In the genomic region with DNA sequence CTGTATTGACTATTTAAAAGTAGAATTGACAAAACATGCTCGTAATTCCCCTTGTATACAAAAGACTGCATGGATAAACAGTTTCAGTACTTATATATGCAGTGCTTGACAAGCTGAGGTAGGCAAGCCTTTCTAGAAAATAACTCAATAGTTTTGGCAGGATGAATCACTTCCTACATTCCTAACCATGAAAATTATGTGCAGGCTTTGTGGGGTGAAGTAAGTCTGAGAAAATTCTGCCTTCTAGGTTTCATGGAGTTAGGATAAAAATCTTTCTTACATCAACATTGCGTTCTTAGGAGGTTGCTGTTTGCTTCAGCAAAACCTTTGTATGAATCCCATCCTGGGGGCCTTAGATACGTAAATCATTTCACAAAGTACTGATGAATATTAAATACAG, we compare ENCODE assay signal across 21 cellular contexts.
DNase-seq lines count a peak whose midpoint lies in the region; FAIRE-seq and TF ChIP-seq lines count a peak whose summit lies in the region.
"Had no signal": no experiment of that assay in that cellular context is flagged by ENCODE, and none has a peak within 500 bp of the region (broad histone marks: within the 10 kb centered on the region; RNA-seq: fewer than 3 reads in every experiment).

No MANE protein-coding gene starts in this region.

- in situ Hi-C loops in GM23248 (cut with MboI), result no loop called here

- H2BK15ac ChIP-seq in H1 (ENCODE audit: low read length), result no peak overlapping the region

- H2BK120ac ChIP-seq in H1 (replicated peaks; ENCODE audit: low read depth, low read length), result no peak overlapping the region

- peaks cover 18% of the 10 kb centered on the region for H3K9me3 Mint-ChIP-seq in MCF 10A (ENCODE audit: unreplicated experiment)
- H3K9me3 Mint-ChIP-seq in type B pancreatic cell, result no peaks in the 10 kb centered on the region

- no peak overlapping the region for H3K23ac ChIP-seq in H1 (ENCODE audit: insufficient read length)

- H3K27ac ChIP-seq in GM23248 (no peak overlapping the region), H1 (ENCODE audit: low read depth, low read length) (no peak overlapping the region; the same call in 1 of the 2 replicates), prostate gland (no peak overlapping the region)
- H3K27ac ChIP-seq: parathyroid adenoma, stomach, upper lobe of left lung had no signal

- H3K14ac ChIP-seq in H1 (ENCODE audit: insufficient read length), result no peak overlapping the region

- no peak overlapping the region for H2AK5ac ChIP-seq in H1 (ENCODE audit: low read depth, low read length)

- DNase-seq in GM23248 (peak; percentile 0), RKO (ENCODE audit: low spot score) (peak; percentile 31), H1 (ENCODE audit: low read depth in 1 of 2, low spot score in 2 of 2) (no peak), non-pigmented ciliary epithelial cell (ENCODE audit: low read depth) (peak; percentile 70), MCF 10A (ENCODE audit: unreplicated experiment) (no peak), type B pancreatic cell (ENCODE audit: extremely low spot score, unreplicated experiment) (no peak), T-helper 9 cell (no peak), prostate gland (ENCODE audit: low spot score) (no peak)
- DNase-seq: activated CD4-positive, alpha-beta memory T cell treated with anti-CD3 and anti-CD28 coated beads for 36 hours; activated naive CD4-positive, alpha-beta T cell treated with anti-CD3 and anti-CD28 coated beads for 36 hours; activated T-cell treated with anti-CD3 and anti-CD28 coated beads for 4 hours; anterior cingulate cortex; hypothalamus; kidney; naive thymus-derived CD4-positive, alpha-beta T cell; NCI-H1694; stomach; upper lobe of left lung had no signal

- H3K23me2 ChIP-seq in H1 (ENCODE audit: low read depth, low read length), result no peaks in the 10 kb centered on the region

- no peak overlapping the region for H3K18ac ChIP-seq in H1 (ENCODE audit: extremely low read depth, low read length)

- 18 to 22% methylated on average over 3 of the region's 3 CpGs for WGBS in GM23248 (ENCODE audit: low coverage in 1 of 2, low lambda C conversion rate in 2 of 2, missing lambda C conversion rate in 2 of 2), 2 experiments
- WGBS in H1 (ENCODE audit: extremely low coverage in 1 of 2, insufficient coverage in 1 of 2, insufficient read length in 1 of 2, insufficient replicate concordance in 2 of 2, low coverage in 1 of 2, low lambda C conversion rate in 2 of 2, missing lambda C conversion rate in 1 of 2), 2 experiments, result 77% methylated on average over 3 of the region's 3 CpGs; no CpG with 5 or more reads in 1 of the 2 experiments
- 39% methylated on average over 3 of the region's 3 CpGs for WGBS in prostate gland

- TF ChIP-seq CTCF in H1 (IDR thresholded peaks at IDR 0.05; ENCODE audit: control extremely low read depth in 1 of 3, insufficient read depth in 1 of 3, low read depth in 1 of 3, low read length in 3 of 3) (no peak), MCF 10A (IDR thresholded peaks at IDR 0.05; ENCODE audit: unreplicated experiment) (no peak), type B pancreatic cell (conservative IDR thresholded peaks at IDR 0.05) (no peak), prostate gland (IDR thresholded peaks at IDR 0.05) (no peak)

- peaks cover 5% of the 10 kb centered on the region for H3K4me1 Mint-ChIP-seq in MCF 10A (ENCODE audit: insufficient read depth, unreplicated experiment)
- H3K4me1 Mint-ChIP-seq in type B pancreatic cell (ENCODE audit: unreplicated experiment), result peaks cover 4% of the 10 kb centered on the region
- H3K4me1 Mint-ChIP-seq: naive thymus-derived CD4-positive, alpha-beta T cell had no signal

- H2BK5ac ChIP-seq in H1 (ENCODE audit: low read depth, low read length), result no peak overlapping the region

- H3K4me3 Mint-ChIP-seq in MCF 10A (ENCODE audit: unreplicated experiment) (no peak overlapping the region), type B pancreatic cell (no peak overlapping the region)
- H3K4me3 Mint-ChIP-seq: activated CD4-positive, alpha-beta memory T cell treated with anti-CD3 and anti-CD28 coated beads for 36 hours; activated naive CD4-positive, alpha-beta T cell treated with anti-CD3 and anti-CD28 coated beads for 36 hours; naive thymus-derived CD4-positive, alpha-beta T cell; T-helper 1 cell treated with Interleukin-12 subunit alpha and Interleukin-12 subunit beta and Interleukin-4 antibody, amounts not matched to agents 30 μg/mL and 1 μg/mL, for 36 hours; WTC11 had no signal

- no peaks in the 10 kb centered on the region for H3F3A ChIP-seq in GM23248 (ENCODE audit: insufficient read depth)

- H3K27ac Mint-ChIP-seq in MCF 10A (ENCODE audit: low read depth, unreplicated experiment) (no peak overlapping the region), type B pancreatic cell (no peak overlapping the region)
- H3K27ac Mint-ChIP-seq: activated CD4-positive, alpha-beta memory T cell treated with anti-CD3 and anti-CD28 coated beads for 36 hours; activated naive CD4-positive, alpha-beta T cell treated with anti-CD3 and anti-CD28 coated beads for 36 hours; naive thymus-derived CD4-positive, alpha-beta T cell; T-helper 1 cell treated with Interleukin-12 subunit alpha and Interleukin-12 subunit beta and Interleukin-4 antibody, amounts not matched to agents 30 μg/mL and 1 μg/mL, for 36 hours; WTC11 had no signal

- no peak overlapping the region for H4K8ac ChIP-seq in H1 (ENCODE audit: extremely low read depth, insufficient read depth, low read length)

- CTCF ChIA-PET in H1 (lab: Charles Lee; ENCODE audit: partially characterized antibody), result no interaction called here
- CTCF ChIA-PET in MCF 10A (lab: Yijun Ruan, JAX), result interaction anchor here (0.6 to 0.7 kb wide), 2 partner anchors 12 to 381 kb away, joined by 3 to 4 read pairs; no protein-coding TSS in a partner anchor

- H4K20me1 ChIP-seq in GM23248 (ENCODE audit: insufficient read depth) (no peaks in the 10 kb centered on the region), H1 (replicated peaks in 1 of 2; ENCODE audit: control insufficient read depth in 1 of 2, insufficient read depth in 2 of 2, low read length in 2 of 2) (no peaks in the 10 kb centered on the region)

- no peak overlapping the region for H2BK20ac ChIP-seq in H1 (ENCODE audit: low read length)

- no peak overlapping the region for H4K5ac ChIP-seq in H1 (ENCODE audit: insufficient read length, low read depth, low read length)

- H3K9ac ChIP-seq in GM23248, result no peak overlapping the region
- H3K9ac ChIP-seq in H1 (replicated peaks in 1 of 4; ENCODE audit: extremely low read depth in 1 of 4, low read depth in 3 of 4, low read length in 3 of 4), result no peak overlapping the region
- H3K9ac ChIP-seq: parathyroid adenoma had no signal

- POLR2A ChIA-PET in H1 (lab: Charles Lee; ENCODE audit: partially characterized antibody), result no interaction called here
- POLR2A ChIA-PET in MCF 10A (lab: Yijun Ruan, JAX), result no interaction called here

- TF ChIP-seq RAD21 in H1 (IDR thresholded peaks at IDR 0.05 in 1 of 2, conservative IDR thresholded peaks at IDR 0.05 in 1 of 2; ENCODE audit: low read depth in 2 of 2, low read length in 2 of 2), result no peak

- intact Hi-C loops in MCF 10A (cut with micrococcal nuclease) (no loop called here), prostate gland (cut with DNase I) (no loop called here)

- H3K36me3 Mint-ChIP-seq in MCF 10A (ENCODE audit: insufficient read depth, unreplicated experiment) (no peaks in the 10 kb centered on the region), type B pancreatic cell (no peaks in the 10 kb centered on the region)
- H3K36me3 Mint-ChIP-seq: activated CD4-positive, alpha-beta memory T cell treated with anti-CD3 and anti-CD28 coated beads for 36 hours; naive thymus-derived CD4-positive, alpha-beta T cell had no signal

- H3K4me1 ChIP-seq in GM23248 (ENCODE audit: insufficient read depth), result no peaks in the 10 kb centered on the region
- H3K4me1 ChIP-seq in H1 (replicated peaks in 1 of 4; ENCODE audit: control insufficient read depth in 3 of 4, insufficient read depth in 4 of 4, low read length in 3 of 4), result no peaks in the 10 kb centered on the region
- no peaks in the 10 kb centered on the region for H3K4me1 ChIP-seq in prostate gland (replicated peaks)
- H3K4me1 ChIP-seq: parathyroid adenoma, stomach, upper lobe of left lung had no signal

- no peak for TF ChIP-seq POLR2A in H1 (IDR thresholded peaks at IDR 0.05; ENCODE audit: control extremely low read depth in 1 of 2, low read depth in 2 of 2, low read length in 2 of 2)
- TF ChIP-seq POLR2A in prostate gland (IDR thresholded peaks at IDR 0.05), result no peak

- H2AFZ ChIP-seq in GM23248 (no peak overlapping the region), H1 (ENCODE audit: low read length) (peak overlapping the region; percentile 63; the same call in 1 of the 2 replicates)
- H2AFZ ChIP-seq: parathyroid adenoma had no signal

- H3K56ac ChIP-seq in H1 (replicated peaks; ENCODE audit: insufficient read length, low read depth, low read length), result no peak overlapping the region

- no peak for TF ChIP-seq EP300 in H1 (IDR thresholded peaks at IDR 0.05; ENCODE audit: borderline replicate concordance in 1 of 2, low read depth in 2 of 2, low read length in 2 of 2)

- H2BK12ac ChIP-seq in H1 (ENCODE audit: low read depth, low read length), result no peak overlapping the region

- no peak for FAIRE-seq in H1 (lab: Jason Lieb, UNC)

- no peak overlapping the region for H3K4ac ChIP-seq in H1 (replicated peaks; ENCODE audit: insufficient read length, low read depth, low read length)

- H3K9me3 ChIP-seq in GM23248 (ENCODE audit: low read depth), result peaks cover 3% of the 10 kb centered on the region
- H3K9me3 ChIP-seq in H1 (ENCODE audit: insufficient read depth in 2 of 2, low read depth in 1 of 2, low read length in 1 of 2), result no peaks in the 10 kb centered on the region
- H3K9me3 ChIP-seq in prostate gland, result no peaks in the 10 kb centered on the region
- H3K9me3 ChIP-seq: upper lobe of left lung had no signal

- no peaks in the 10 kb centered on the region for H3K9me2 ChIP-seq in GM23248 (ENCODE audit: insufficient read depth)

- no TSS peak for BruUV-seq in MCF 10A (replicated peaks; lab: Mats Ljungman, UMichigan)

- H3K27me3 Mint-ChIP-seq in MCF 10A (ENCODE audit: insufficient read depth, unreplicated experiment), result no peaks in the 10 kb centered on the region
- no peaks in the 10 kb centered on the region for H3K27me3 Mint-ChIP-seq in type B pancreatic cell
- H3K27me3 Mint-ChIP-seq: activated CD4-positive, alpha-beta memory T cell treated with anti-CD3 and anti-CD28 coated beads for 36 hours; naive thymus-derived CD4-positive, alpha-beta T cell had no signal

- H3K79me1 ChIP-seq in H1 (ENCODE audit: low read depth, low read length), result no peaks in the 10 kb centered on the region

- no peak overlapping the region for H4K91ac ChIP-seq in H1 (replicated peaks; ENCODE audit: insufficient read length, low read length)

- no peak overlapping the region for H3K4me2 ChIP-seq in GM23248 (ENCODE audit: unreplicated experiment)
- no peak overlapping the region for H3K4me2 ChIP-seq in H1 (ENCODE audit: insufficient read depth in 1 of 2, low read depth in 2 of 2, low read length in 2 of 2)

- H3K79me2 ChIP-seq in GM23248 (ENCODE audit: insufficient read depth), result no peaks in the 10 kb centered on the region
- no peaks in the 10 kb centered on the region for H3K79me2 ChIP-seq in H1 (ENCODE audit: control insufficient read depth in 1 of 2, insufficient read depth in 2 of 2, low read length in 2 of 2)
- H3K79me2 ChIP-seq: parathyroid adenoma had no signal

- no peaks in the 10 kb centered on the region for H3K27me3 ChIP-seq in GM23248 (replicated peaks; ENCODE audit: insufficient read depth)
- H3K27me3 ChIP-seq in H1 (replicated peaks in 1 of 4; ENCODE audit: control insufficient read depth in 3 of 4, extremely low read depth in 1 of 4, insufficient read depth in 3 of 4, low read length in 3 of 4), result no peaks in the 10 kb centered on the region
- no peaks in the 10 kb centered on the region for H3K27me3 ChIP-seq in prostate gland (replicated peaks; ENCODE audit: insufficient read depth)
- H3K27me3 ChIP-seq: stomach, upper lobe of left lung had no signal

- H3K4me3 ChIP-seq in GM23248 (no peak overlapping the region), H1 (ENCODE audit: extremely low read depth in 1 of 4, insufficient read depth in 2 of 4, low read depth in 3 of 4, low read length in 4 of 4) (no peak overlapping the region), prostate gland (no peak overlapping the region)
- H3K4me3 ChIP-seq: stomach, upper lobe of left lung had no signal

- H3K36me3 ChIP-seq in GM23248 (ENCODE audit: low read depth), result no peaks in the 10 kb centered on the region
- no peaks in the 10 kb centered on the region for H3K36me3 ChIP-seq in H1 (ENCODE audit: control insufficient read depth in 2 of 4, insufficient read depth in 4 of 4, low read length in 3 of 4)
- no peaks in the 10 kb centered on the region for H3K36me3 ChIP-seq in prostate gland
- H3K36me3 ChIP-seq: stomach, upper lobe of left lung had no signal

Comparison
In these comparisons a context has a peak if more than half of its experiments do, and no peak if none do; other contexts are left out.
1. DNase-seq: peak in GM23248 (single experiment), RKO (single experiment) and non-pigmented ciliary epithelial cell (single experiment); none in H1 (0 of 2), MCF 10A (single experiment), type B pancreatic cell (single experiment), T-helper 9 cell (single experiment) and prostate gland (single experiment).